Comparison of ENCODE assay signal across 22 cellular contexts in genomic region chr1:175303308-175303707, GRCh38.
"Had no signal": no experiment of that assay in that cellular context is flagged by ENCODE, and none has a peak within 500 bp of the region (broad histone marks: within the 10 kb centered on the region; RNA-seq: fewer than 3 reads in every experiment).

No MANE protein-coding gene starts in this region.

- H3K4me2 ChIP-seq: SK-N-SH had no signal

- H3K9me3 ChIP-seq: MG63, SK-N-SH had no signal

- ATAC-seq: Panc1, PC-3, T-cell had no signal

- H3K9ac ChIP-seq: SK-N-SH had no signal

- H3K36me3 ChIP-seq: MG63 had no signal

- H3K27ac ChIP-seq: HL-60, RWPE1 had no signal

- H3K4me3 ChIP-seq: MG63 had no signal

- DNase-seq: KBM-7, MG63, NCI-H1092 treated with DMSO at 0.1 percent for 48 hours, NCI-H1436, NCI-H187, NCI-H2029, NCI-H2081 treated with DMSO at 0.1 percent for 48 hours, NCI-H2171, NCI-H226, NCI-H446, NCI-H510A, NCI-H524 treated with DMSO at 0.1 percent for 48 hours, NCI-H69, NCI-H774, PC-3, SHP77, SK-N-SH, SW 1271, T-cell had no signal

- H3K9me2 ChIP-seq: SK-N-SH had no signal
